Comparison of ENCODE assay signal across 8 cellular contexts in the genomic region with DNA sequence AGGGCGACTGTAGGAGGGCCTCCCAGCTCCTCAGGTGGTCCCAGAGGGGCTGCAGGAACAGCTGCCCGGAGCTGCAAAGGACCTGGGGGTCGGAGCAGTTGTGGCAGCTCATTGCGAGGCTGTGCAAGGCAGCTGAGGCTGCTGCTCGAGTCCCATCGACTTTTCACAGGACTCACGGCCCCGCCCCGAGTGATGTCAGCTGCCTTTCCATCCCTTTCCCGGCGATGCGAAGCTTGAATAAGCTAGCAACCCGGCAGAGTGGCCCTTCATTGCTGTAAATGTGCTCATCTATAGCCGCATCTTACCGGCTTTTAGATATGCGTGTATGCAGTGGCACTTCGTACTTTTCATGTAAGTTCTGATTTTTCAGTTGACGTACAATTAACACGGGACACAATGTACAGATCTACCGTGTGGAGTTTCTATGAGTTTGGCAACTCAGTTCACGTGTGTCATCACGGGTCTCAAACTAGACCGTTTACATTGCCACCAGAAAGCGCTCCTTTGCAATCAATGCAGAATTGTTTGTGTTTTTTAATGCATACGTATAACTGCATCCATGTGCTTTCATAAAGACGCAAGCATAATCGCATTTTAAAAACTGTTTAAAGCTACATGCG. TPM values are rescaled to one million over a fixed set of nuclear protein-coding genes. Genes with fewer than 3 reads are reported as not detected.
DNase-seq lines count a peak whose midpoint lies in the region; ATAC-seq, FAIRE-seq and TF ChIP-seq lines count a peak whose summit lies in the region.

A gene with protein sequence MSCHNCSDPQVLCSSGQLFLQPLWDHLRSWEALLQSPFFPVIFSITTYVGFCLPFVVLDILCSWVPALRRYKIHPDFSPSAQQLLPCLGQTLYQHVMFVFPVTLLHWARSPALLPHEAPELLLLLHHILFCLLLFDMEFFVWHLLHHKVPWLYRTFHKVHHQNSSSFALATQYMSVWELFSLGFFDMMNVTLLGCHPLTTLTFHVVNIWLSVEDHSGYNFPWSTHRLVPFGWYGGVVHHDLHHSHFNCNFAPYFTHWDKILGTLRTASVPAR (minus strand): TSS at position 137 of the 620 bp plus-strand sequence. CDS start 25 bp downstream, at position 112.

- H3K9me3 ChIP-seq in A549 (no peaks in the 10 kb centered on the region), PC-9 (ENCODE audit: insufficient read depth, low read depth) (peaks cover 3% of the 10 kb centered on the region; the same call in 1 of the 2 replicates), cardiac muscle cell (ENCODE audit: low read depth) (no peaks in the 10 kb centered on the region), transverse colon (no peaks in the 10 kb centered on the region)

- in situ Hi-C loops in transverse colon (cut with MboI; ENCODE audit: low pct_ligation_motif_present in 1 of 4, low pct_unique_long_range_greater_than_20kb in 1 of 4, low sequenced_read_pairs in 3 of 4) = loop anchor here in 2 of 4 donors (25.0 kb wide), 1 partner anchor 370 kb away; no protein-coding TSS in a partner anchor

- 6% methylated on average over 28 of the region's 28 CpGs for WGBS in A549 (ENCODE audit: missing lambda C conversion rate)
- WGBS in adipose tissue, 3 donors = 0 to 3% (median 1%) methylated on average over 28 of the region's 28 CpGs
- WGBS in transverse colon (ENCODE audit: low coverage in 1 of 2), 2 donors = 2% methylated on average over 28 of the region's 28 CpGs; no CpG with 5 or more reads in 1 of the 2 donors

- H3F3A ChIP-seq in PC-9 (ENCODE audit: insufficient read depth, low read depth) = no peaks in the 10 kb centered on the region

- DNase-seq in A549 (ENCODE audit: low read depth in 1 of 2, low spot score in 1 of 2) = peak; percentile 39 to 46
- DNase-seq in PC-9 = peak in 1 of 2 experiments; percentile 15
- peak; percentile 67 to 81 for DNase-seq in cardiac muscle cell (ENCODE audit: low read depth in 1 of 2, low spot score in 1 of 2)
- DNase-seq in occipital lobe (lab: John Stamatoyannopoulos, UW) = peak; percentile 84
- peak; percentile 70 for DNase-seq in transverse colon
- no peak for DNase-seq in HuH-7 (ENCODE audit: low spot score)

- peaks cover 7% of the 10 kb centered on the region; the same call in 1 of the 3 replicates for H3K4me1 ChIP-seq in A549
- H3K4me1 ChIP-seq in PC-9 (replicated peaks; ENCODE audit: insufficient read depth) = no peaks in the 10 kb centered on the region
- H3K4me1 ChIP-seq in cardiac muscle cell (ENCODE audit: low read depth) = peaks cover 11% of the 10 kb centered on the region
- H3K4me1 ChIP-seq in transverse colon = peaks cover 4 to 22% (median 12%) of the 10 kb centered on the region in 4 donors

- no peak for TF ChIP-seq EP300 in A549 (IDR thresholded peaks at IDR 0.05)
- peak; percentile 41 for TF ChIP-seq EP300 in transverse colon (IDR thresholded peaks at IDR 0.05; ENCODE audit: low read depth)

- no peaks in the 10 kb centered on the region for H3K9me2 ChIP-seq in PC-9 (ENCODE audit: insufficient read depth)

- H3K27ac ChIP-seq in A549 = peak within 1 kb of the TSS; percentile 21 to 34; a peak in 2 of 6 replicates
- H3K27ac ChIP-seq in PC-9 = no peak within 1 kb of the TSS
- H3K27ac ChIP-seq in adipose tissue (ENCODE audit: low read depth, low read length) = no peak within 1 kb of the TSS
- no peak within 1 kb of the TSS for H3K27ac ChIP-seq in cardiac muscle cell
- H3K27ac ChIP-seq in transverse colon = peak within 1 kb of the TSS; percentile 58 to 65 (median 62)

- BruUV-seq in PC-9 (replicated peaks; lab: Mats Ljungman, UMichigan) = no TSS peak

- H4K20me1 ChIP-seq in PC-9 (ENCODE audit: insufficient read depth) = no peaks in the 10 kb centered on the region

- CTCF ChIA-PET in A549 (lab: Yijun Ruan, JAX) = interaction anchor here (0.5 to 7.9 kb wide), 10 partner anchors 7 to 371 kb away, joined by 3 to 82 read pairs (median 4); no protein-coding TSS in a partner anchor
- CTCF ChIA-PET in PC-9 (lab: Charles Lee) = interaction anchor here (0.7 kb wide), 1 partner anchor 364 kb away, joined by 3 read pairs; no protein-coding TSS in a partner anchor

- TF ChIP-seq POLR2A in A549 (IDR thresholded peaks at IDR 0.05; ENCODE audit: low read length) = no peak
- TF ChIP-seq POLR2A in transverse colon (IDR thresholded peaks at IDR 0.05) = peak; percentile 34

- TF ChIP-seq CTCF in A549 (IDR thresholded peaks at IDR 0.05) (no peak), PC-9 (conservative IDR thresholded peaks at IDR 0.05) (no peak), cardiac muscle cell (IDR thresholded peaks at IDR 0.05; ENCODE audit: low read depth, low read length) (no peak), transverse colon (IDR thresholded peaks at IDR 0.05) (no peak)

- no peak for FAIRE-seq in A549 (lab: Jason Lieb, UNC)

- H3K4me2 ChIP-seq in A549 (peak within 1 kb of the TSS; percentile 100), PC-9 (peak within 1 kb of the TSS; percentile 16; the same call in 1 of the 2 replicates)

- H3K79me2 ChIP-seq in PC-9 (ENCODE audit: low read depth) = no peaks in the 10 kb centered on the region

- H3K36me3 ChIP-seq in PC-9 (ENCODE audit: low read depth) (no peaks in the 10 kb centered on the region), cardiac muscle cell (no peaks in the 10 kb centered on the region), transverse colon (no peaks in the 10 kb centered on the region)

- no peak for TF ChIP-seq RAD21 in A549 (conservative IDR thresholded peaks at IDR 0.05 in 1 of 2, IDR thresholded peaks at IDR 0.05 in 1 of 2)

- H3K27me3 ChIP-seq in PC-9 (ENCODE audit: insufficient read depth, low read depth) = no peaks in the 10 kb centered on the region
- H3K27me3 ChIP-seq in cardiac muscle cell = peaks cover 100% of the 10 kb centered on the region
- peaks cover 76% of the 10 kb centered on the region for H3K27me3 ChIP-seq in transverse colon

- POLR2A ChIA-PET in A549 (lab: Yijun Ruan, JAX) = interaction anchor here (1.1 kb wide), 1 partner anchor 216 kb away, joined by 6 read pairs; a partner anchor contains a TSS
- POLR2A ChIA-PET in PC-9 (lab: Charles Lee; ENCODE audit: unreplicated experiment) = interaction anchor here (0.6 kb wide), 1 partner anchor 331 kb away, joined by 4 read pairs; no protein-coding TSS in a partner anchor

- H3K4me3 ChIP-seq in A549 (peak within 1 kb of the TSS; percentile 49), PC-9 (no peak within 1 kb of the TSS; the same call in 1 of the 2 replicates), cardiac muscle cell (peak within 1 kb of the TSS; percentile 15), transverse colon (peak within 1 kb of the TSS; percentile 27 to 58 (median 42))

- 0 out of 2 replicates have a peak within 1 kb of the TSS, but pooled peaks have one; percentile 11 for H2AFZ ChIP-seq in PC-9

- ATAC-seq in A549 = peak; percentile 86 to 88
- ATAC-seq in GM18867 (IDR thresholded peaks at IDR 0.05; ENCODE audit: unreplicated experiment) = peak; percentile 38

- intact Hi-C loops in PC-9 (cut with micrococcal nuclease; ENCODE audit: unreplicated experiment) (no loop called here), transverse colon (cut with DNase I; ENCODE audit: low total_unique reads) (loop anchor here (5.0 kb wide), 1 partner anchor 175 kb away; no protein-coding TSS in a partner anchor)

TF ChIP-seq in A549, 52 proteins besides CTCF, POLR2A, EP300 and RAD21:
- no peak for TF ChIP-seq HOXA7 (CRISPR knock-in tag; IDR thresholded peaks at IDR 0.05)
- TF ChIP-seq NFE2L2 (conservative IDR thresholded peaks at IDR 0.05; ENCODE audit: low read length) = no peak
- TF ChIP-seq, protein P1, sequence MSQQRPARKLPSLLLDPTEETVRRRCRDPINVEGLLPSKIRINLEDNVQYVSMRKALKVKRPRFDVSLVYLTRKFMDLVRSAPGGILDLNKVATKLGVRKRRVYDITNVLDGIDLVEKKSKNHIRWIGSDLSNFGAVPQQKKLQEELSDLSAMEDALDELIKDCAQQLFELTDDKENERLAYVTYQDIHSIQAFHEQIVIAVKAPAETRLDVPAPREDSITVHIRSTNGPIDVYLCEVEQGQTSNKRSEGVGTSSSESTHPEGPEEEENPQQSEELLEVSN (IDR thresholded peaks at IDR 0.05; ENCODE audit: borderline replicate concordance, low read depth) = 0 out of 2 replicates have a peak, but pooled peaks have one; percentile 29
- TF ChIP-seq RNF2 (IDR thresholded peaks at IDR 0.05; ENCODE audit: borderline replicate concordance, low read depth) = 0 out of 2 replicates have a peak, but pooled peaks have one; percentile 13
- TF ChIP-seq, protein P2, sequence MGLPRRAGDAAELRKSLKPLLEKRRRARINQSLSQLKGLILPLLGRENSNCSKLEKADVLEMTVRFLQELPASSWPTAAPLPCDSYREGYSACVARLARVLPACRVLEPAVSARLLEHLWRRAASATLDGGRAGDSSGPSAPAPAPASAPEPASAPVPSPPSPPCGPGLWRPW (IDR thresholded peaks at IDR 0.05) = no peak
- TF ChIP-seq, protein P3, sequence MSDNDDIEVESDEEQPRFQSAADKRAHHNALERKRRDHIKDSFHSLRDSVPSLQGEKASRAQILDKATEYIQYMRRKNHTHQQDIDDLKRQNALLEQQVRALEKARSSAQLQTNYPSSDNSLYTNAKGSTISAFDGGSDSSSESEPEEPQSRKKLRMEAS (IDR thresholded peaks at IDR 0.05) = 0 out of 2 replicates have a peak, but pooled peaks have one; percentile 34
TF ChIP-seq in A549: peak in this region for 3.

RNA-seq across cellular contexts. Expression of the gene that starts here (rescaled TPM):
- polyA plus RNA-seq in A549 (2011; rRNA removed) = 0.05 TPM in 1 of 2 replicates, not detected in the other
- polyA plus RNA-seq in A549 (2012; cell fraction: cytosol; rRNA removed) = 0.03 TPM in 1 of 2 replicates, not detected in the other
- not detected in 2 replicates for polyA plus RNA-seq in A549 (2012; cell fraction: nucleus; rRNA removed)
- polyA plus RNA-seq in A549 (2017; fragmentation: RNase III; extraction: RNeasy Plus Mini Kit Qiagen cat#74134 plus additional on column Dnase treatment) = not detected in 3 replicates
- not detected in 2 replicates for polyA minus RNA-seq in A549 (2011; rRNA and poly(A)+ RNA removed)
- total RNA-seq in PC-9 (2021) = not detected in 2 replicates
- 10 to 100 TPM in 2 of 3 donors, under 1 TPM in 1; 0.47 to 20.7 (median 12.0) TPM for polyA plus RNA-seq in adipose tissue
- not detected in 2 replicates for total RNA-seq in cardiac muscle cell
- not detected in 2 replicates for polyA plus RNA-seq in cardiac muscle cell
- 0.78 TPM for total RNA-seq in occipital lobe
- total RNA-seq in transverse colon = 1 to 10 TPM in 2 of 4 donors, not detected in 2; 1.1 to 2.1 TPM

Comparison
In these comparisons a context has a peak if more than half of its experiments do, and no peak if none do; other contexts are left out.
1. Peak in DNase-seq, ATAC-seq, H3K4me3 ChIP-seq, H3K27ac ChIP-seq and H3K4me2 ChIP-seq in A549; RNA of the gene not detected or under 1 TPM.
2. Peak in DNase-seq and H3K4me3 ChIP-seq in cardiac muscle cell; RNA of the gene not detected or under 1 TPM.
3. Peak in DNase-seq in occipital lobe; RNA of the gene not detected or under 1 TPM.
4. H3K27ac ChIP-seq: peak in transverse colon (4 of 4); none in PC-9 (single experiment), adipose tissue (single experiment) and cardiac muscle cell (single experiment).